15 cellular contexts compared by ENCODE assay signal in genomic region chr1:50218344-50218743, GRCh38.
DNase-seq lines count a peak whose midpoint lies in the region; ATAC-seq and TF ChIP-seq lines count a peak whose summit lies in the region.
"Had no signal": no experiment of that assay in that cellular context is flagged by ENCODE, and none has a peak within 500 bp of the region (broad histone marks: within the 10 kb centered on the region; RNA-seq: fewer than 3 reads in every experiment).

No MANE protein-coding gene starts in this region.

- H3K36me3 ChIP-seq in H7 (replicated peaks; ENCODE audit: control insufficient read depth, insufficient read depth, low read length), result no peaks in the 10 kb centered on the region
- H3K36me3 ChIP-seq in endodermal cell (ENCODE audit: control insufficient read depth, insufficient read depth, low read length), result no peaks in the 10 kb centered on the region

- no peak overlapping the region for H3K9ac ChIP-seq in endodermal cell (ENCODE audit: extremely low read depth, low read length, poor library complexity, severe bottlenecking)
- H3K9ac ChIP-seq: GM23248 had no signal

- no peak overlapping the region for H3K4me3 Mint-ChIP-seq in endodermal cell
- no peak overlapping the region for H3K4me3 Mint-ChIP-seq in activated CD8-positive, alpha-beta memory T cell treated with anti-CD3 and anti-CD28 coated beads, Interleukin-2, amount 10 ng/mL, durations not matched to agents 7 days and 5 days
- H3K4me3 Mint-ChIP-seq: CD4-positive, alpha-beta memory T cell had no signal

- peaks cover 3% of the 10 kb centered on the region for H3K27me3 Mint-ChIP-seq in endodermal cell (ENCODE audit: insufficient read depth)
- no peaks in the 10 kb centered on the region for H3K27me3 Mint-ChIP-seq in activated CD8-positive, alpha-beta memory T cell treated with anti-CD3 and anti-CD28 coated beads, Interleukin-2, amount 10 ng/mL, durations not matched to agents 7 days and 5 days

- ATAC-seq in activated CD8-positive, alpha-beta memory T cell treated with anti-CD3 and anti-CD28 coated beads, Interleukin-2, amount 10 ng/mL, durations not matched to agents 7 days and 5 days, result no peak
- ATAC-seq in GM21717 (IDR thresholded peaks at IDR 0.05; ENCODE audit: unreplicated experiment), result no peak

- H3K27ac Mint-ChIP-seq in endodermal cell, result no peak overlapping the region
- no peak overlapping the region for H3K27ac Mint-ChIP-seq in activated CD8-positive, alpha-beta memory T cell treated with anti-CD3 and anti-CD28 coated beads, Interleukin-2, amount 10 ng/mL, durations not matched to agents 7 days and 5 days
- H3K27ac Mint-ChIP-seq: CD4-positive, alpha-beta memory T cell had no signal

- no peaks in the 10 kb centered on the region for H3K4me1 Mint-ChIP-seq in endodermal cell
- no peaks in the 10 kb centered on the region for H3K4me1 Mint-ChIP-seq in activated CD8-positive, alpha-beta memory T cell treated with anti-CD3 and anti-CD28 coated beads, Interleukin-2, amount 10 ng/mL, durations not matched to agents 7 days and 5 days
- H3K4me1 Mint-ChIP-seq: CD4-positive, alpha-beta memory T cell had no signal

- WGBS in endodermal cell (ENCODE audit: insufficient coverage in 1 of 2, insufficient read length in 1 of 2), 2 experiments, result 43 to 71% methylated on average over 1 to 2 of the region's 2 CpGs

- CTCF ChIA-PET in activated CD8-positive, alpha-beta memory T cell treated with anti-CD3 and anti-CD28 coated beads, Interleukin-2, amount 10 ng/mL, durations not matched to agents 7 days and 5 days (lab: Charles Lee), result no interaction called here

- DNase-seq in H7 (peak; percentile 16), RKO (ENCODE audit: low spot score) (peak; percentile 2), endodermal cell (no peak), H4 (ENCODE audit: low spot score) (no peak), SHP77 treated with DMSO at 0.1 percent for 48 hours (lab: John Stamatoyannopoulos, UW) (no peak)
- no peak for DNase-seq in activated CD8-positive, alpha-beta memory T cell treated with anti-CD3 and anti-CD28 coated beads, Interleukin-2, amount 10 ng/mL, durations not matched to agents 7 days and 5 days
- DNase-seq: C1 segment of cervical spinal cord; Calu3; CD4-positive, alpha-beta memory T cell; COR-L47; DMS53; DMS79 treated with DMSO at 0.1 percent for 48 hours; GM23248; HCEC 1CT had no signal

- H3K4me3 ChIP-seq in H7 (ENCODE audit: insufficient read depth, low read depth, low read length), result no peak overlapping the region
- no peak overlapping the region for H3K4me3 ChIP-seq in endodermal cell (ENCODE audit: low read length)
- H3K4me3 ChIP-seq: GM23248 had no signal

- H3K9me3 Mint-ChIP-seq in endodermal cell, result peaks cover 5% of the 10 kb centered on the region
- no peaks in the 10 kb centered on the region for H3K9me3 Mint-ChIP-seq in activated CD8-positive, alpha-beta memory T cell treated with anti-CD3 and anti-CD28 coated beads, Interleukin-2, amount 10 ng/mL, durations not matched to agents 7 days and 5 days (ENCODE audit: low read depth)

- no peaks in the 10 kb centered on the region for H3K36me3 Mint-ChIP-seq in endodermal cell (ENCODE audit: low read depth)
- H3K36me3 Mint-ChIP-seq in activated CD8-positive, alpha-beta memory T cell treated with anti-CD3 and anti-CD28 coated beads, Interleukin-2, amount 10 ng/mL, durations not matched to agents 7 days and 5 days, result no peaks in the 10 kb centered on the region
- H3K36me3 Mint-ChIP-seq: CD4-positive, alpha-beta memory T cell had no signal

- H3K27me3 ChIP-seq in H7 (ENCODE audit: control insufficient read depth, insufficient read depth, low read length), result no peaks in the 10 kb centered on the region; the same call in 1 of the 2 replicates
- peaks cover 5% of the 10 kb centered on the region for H3K27me3 ChIP-seq in endodermal cell (ENCODE audit: control insufficient read depth, insufficient read depth, low read length, poor library complexity, severe bottlenecking)

- TF ChIP-seq CTCF in endodermal cell (conservative IDR thresholded peaks at IDR 0.05), result peak; percentile 38

- peaks cover 51% of the 10 kb centered on the region for H3K9me3 ChIP-seq in endodermal cell (ENCODE audit: control insufficient read depth, low read length)

- no peak overlapping the region for H3K27ac ChIP-seq in endodermal cell (ENCODE audit: low read depth, low read length)
- H3K27ac ChIP-seq: GM23248 had no signal

- H3K4me1 ChIP-seq in endodermal cell (ENCODE audit: control insufficient read depth, insufficient read depth, low read length), result no peaks in the 10 kb centered on the region

Comparison
In these comparisons a context has a peak if more than half of its experiments do, and no peak if none do; other contexts are left out.
1. DNase-seq: peak in H7 (single experiment) and RKO (single experiment); none in endodermal cell (single experiment), H4 (single experiment), activated CD8-positive, alpha-beta memory T cell treated with anti-CD3 and anti-CD28 coated beads, Interleukin-2, amount 10 ng/mL, durations not matched to agents 7 days and 5 days (single experiment) and SHP77 treated with DMSO at 0.1 percent for 48 hours (single experiment).